Comparison of ENCODE assay signal across 14 cellular contexts in the genomic region with DNA sequence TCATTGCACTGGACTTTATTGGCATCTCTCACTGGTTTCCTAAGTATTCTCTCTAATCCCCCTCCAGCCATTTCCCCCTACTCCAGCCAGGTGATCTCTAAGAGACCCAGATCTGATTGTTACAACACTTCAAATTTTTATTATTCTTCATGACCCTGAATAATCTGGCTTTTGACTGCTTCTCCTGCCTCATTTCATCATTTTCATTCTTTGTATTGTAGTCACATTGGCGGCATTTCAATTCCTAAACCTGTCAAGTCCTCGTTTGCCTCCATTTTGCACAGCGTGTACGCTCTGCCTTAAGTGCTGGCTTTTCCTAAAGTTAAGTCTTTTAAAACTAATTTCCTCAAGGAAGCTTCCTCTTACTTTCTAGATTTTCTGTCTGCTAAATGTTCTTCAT. TPM values are rescaled to one million over a fixed set of nuclear protein-coding genes. Genes with fewer than 3 reads are reported as not detected.
DNase-seq lines count a peak whose midpoint lies in the region; ATAC-seq and TF ChIP-seq lines count a peak whose summit lies in the region.
"Had no signal": no experiment of that assay in that cellular context is flagged by ENCODE, and none has a peak within 500 bp of the region (broad histone marks: within the 10 kb centered on the region; RNA-seq: fewer than 3 reads in every experiment).

No MANE protein-coding gene starts in this region.

- DNase-seq in EL (peak; percentile 26), adrenal gland (peak in 4 of 7 donors; percentile 22 to 55 (median 48)), foreskin keratinocyte (no peak), NCI-H187 (lab: John Stamatoyannopoulos, UW) (no peak), amniotic stem cell (lab: John Stamatoyannopoulos, UW) (no peak)
- DNase-seq in stimulated activated naive CD4-positive, alpha-beta T cell (lab: John Stamatoyannopoulos, UW), result no peak
- DNase-seq: activated CD4-positive, alpha-beta T cell treated with anti-CD3 and anti-CD28 coated beads, Interleukin-2, amount 10 ng/mL, durations not matched to agents 7 days and 5 days; COR-L47; foreskin melanocyte; NCI-H1417; NCI-H774 had no signal

- WGBS in adrenal gland, 4 donors, result 53 to 68% (median 59%) methylated on average over 4 of the region's 4 CpGs

- no peaks in the 10 kb centered on the region for H3K9me3 ChIP-seq in adrenal gland (replicated peaks in 1 of 3)

- H3K36me3 ChIP-seq in ACC112 (ENCODE audit: insufficient read depth, low read length), result peaks cover 3% of the 10 kb centered on the region; the same call in 1 of the 2 replicates
- H3K36me3 ChIP-seq in adrenal gland (replicated peaks in 1 of 2), result no peaks in the 10 kb centered on the region

- H2AFZ ChIP-seq in ACC112 (ENCODE audit: low read length, unreplicated experiment), result no peak overlapping the region

- no peak for TF ChIP-seq POLR2A in adrenal gland (IDR thresholded peaks at IDR 0.05)

- intact Hi-C loops in adrenal gland (cut with DNase I), result no loop called here

- no peak overlapping the region for H3K4me3 ChIP-seq in ACC112 (ENCODE audit: low read depth, low read length)
- no peak overlapping the region for H3K4me3 ChIP-seq in adrenal gland

- H3K79me2 ChIP-seq in ACC112 (ENCODE audit: control insufficient read depth, insufficient read depth, low read length, unreplicated experiment), result peaks cover 96% of the 10 kb centered on the region

- H3K4me1 ChIP-seq in ACC112 (ENCODE audit: control insufficient read depth, insufficient read depth, low read length, unreplicated experiment) (peaks cover 25% of the 10 kb centered on the region), adrenal gland (replicated peaks in 1 of 2) (peaks cover 5 to 29% of the 10 kb centered on the region in 2 donors), foreskin keratinocyte (peaks cover 11% of the 10 kb centered on the region)

- peak overlapping the region; percentile 55 for H3K27ac ChIP-seq in ACC112 (ENCODE audit: low read depth, low read length)
- H3K27ac ChIP-seq in adrenal gland, result peak overlapping the region in 4 of 5 donors; percentile 14 to 53 (median 32)
- peak overlapping the region; percentile 22 for H3K27ac ChIP-seq in foreskin keratinocyte

- ATAC-seq in foreskin keratinocyte (no peak), GM21528 (IDR thresholded peaks at IDR 0.05; ENCODE audit: low FRiP score, unreplicated experiment) (no peak)
- ATAC-seq: SK-N-SH treated with all-trans-retinoic acid at 6 μM for 48 hours had no signal

- H3K27me3 ChIP-seq in ACC112 (ENCODE audit: insufficient read depth, low read length) (no peaks in the 10 kb centered on the region), adrenal gland (no peaks in the 10 kb centered on the region), foreskin keratinocyte (no peaks in the 10 kb centered on the region)

- TF ChIP-seq CTCF in adrenal gland (IDR thresholded peaks at IDR 0.05) (no peak), foreskin keratinocyte (conservative IDR thresholded peaks at IDR 0.05) (no peak)

RNA-seq across cellular contexts. Expression of gene UBE2K, which starts 31.6 kb away (rescaled TPM):
- total RNA-seq in adrenal gland, result 10 to 100 TPM; 17.9 to 91.4 (median 43.5) TPM
- polyA plus RNA-seq in adrenal gland, result 100 to 1,000 TPM in 1 of 3 donors, 10 to 100 TPM in 2; 25.0 to 146 (median 45.7) TPM
- total RNA-seq in foreskin keratinocyte, result 59.0 and 59.4 TPM in 2 replicates
- 83.3 and 91.4 TPM in 2 replicates for polyA plus RNA-seq in foreskin keratinocyte

Comparison
In these comparisons a context has a peak if more than half of its experiments do, and no peak if none do; other contexts are left out.
1. DNase-seq: peak in EL (single experiment) and adrenal gland (4 of 7); none in foreskin keratinocyte (0 of 2), NCI-H187 (0 of 2), stimulated activated naive CD4-positive, alpha-beta T cell (0 of 6) and amniotic stem cell (single experiment).
2. Peak in every context shown above with its lines, with median percentiles within 50 percentile points of each other: H3K27ac ChIP-seq.